9 cellular contexts compared by ENCODE assay signal in the genomic region with DNA sequence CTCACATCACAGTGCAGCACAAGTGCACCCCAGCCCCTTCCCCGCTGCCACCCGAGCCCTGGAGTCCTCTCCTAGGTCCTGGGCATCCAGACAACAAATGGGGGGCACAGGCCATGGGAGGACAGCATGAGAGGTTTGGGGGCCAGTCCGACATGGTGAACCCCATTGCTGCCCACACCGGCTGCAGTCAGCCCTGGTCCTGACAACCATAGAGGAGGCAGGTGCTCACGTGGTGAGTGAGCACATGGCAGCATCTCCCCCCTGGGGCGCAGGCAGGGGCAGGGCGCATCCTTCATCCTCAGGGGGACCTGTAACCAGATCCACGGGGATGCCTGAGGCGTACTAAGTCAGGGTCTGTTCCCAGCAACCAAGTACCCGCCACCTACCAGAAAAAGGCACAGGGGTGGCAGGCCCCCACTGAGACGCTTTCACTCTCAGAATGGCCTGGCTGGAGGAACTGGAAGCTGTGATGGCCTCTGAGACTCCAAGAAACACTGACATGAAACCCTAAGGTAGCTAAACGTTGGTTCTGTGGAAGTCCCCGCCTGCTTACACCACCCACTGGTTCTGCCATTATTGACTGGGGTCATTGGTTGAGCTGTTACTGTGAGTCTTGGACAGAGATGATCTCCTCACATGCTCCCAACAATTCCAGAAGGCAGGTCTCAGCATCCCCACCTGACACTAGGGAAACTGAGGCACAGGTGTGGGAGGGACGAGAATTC. TPM values are rescaled to one million over a fixed set of nuclear protein-coding genes. Genes with fewer than 3 reads are reported as not detected.
DNase-seq lines count a peak whose midpoint lies in the region; ATAC-seq and TF ChIP-seq lines count a peak whose summit lies in the region.
"Had no signal": no experiment of that assay in that cellular context is flagged by ENCODE, and none has a peak within 500 bp of the region (broad histone marks: within the 10 kb centered on the region; RNA-seq: fewer than 3 reads in every experiment).

No MANE protein-coding gene starts in this region.

- peaks cover 53% of the 10 kb centered on the region for H3K4me1 ChIP-seq in CD8-positive, alpha-beta T cell (ENCODE audit: insufficient read depth, low read length)
- peaks cover 14 to 27% of the 10 kb centered on the region in 2 donors for H3K4me1 ChIP-seq in adrenal gland (replicated peaks in 1 of 2)

- no peaks in the 10 kb centered on the region for H3K27me3 ChIP-seq in CD8-positive, alpha-beta T cell (ENCODE audit: insufficient read depth, low read length)
- H3K27me3 ChIP-seq in HL-60 (ENCODE audit: insufficient read depth, poor library complexity, severe bottlenecking) (peaks cover 6% of the 10 kb centered on the region), adrenal gland (no peaks in the 10 kb centered on the region)

- CTCF ChIA-PET in CD8-positive, alpha-beta T cell (lab: Charles Lee): interaction anchor here (0.8 to 2.4 kb wide), 11 partner anchors 8 to 192 kb away, joined by 3 to 11 read pairs (median 4); partner anchors contain the start of genes HAUS3, MXD4 and POLN

- H3K36me3 ChIP-seq in CD8-positive, alpha-beta T cell (ENCODE audit: insufficient read depth, low read length): no peaks in the 10 kb centered on the region
- no peaks in the 10 kb centered on the region for H3K36me3 ChIP-seq in adrenal gland (replicated peaks in 1 of 2)

- peak overlapping the region; percentile 38 for H3K4me3 ChIP-seq in CD8-positive, alpha-beta T cell (ENCODE audit: low read depth, low read length)
- H3K4me3 ChIP-seq in HL-60 (replicated peaks; ENCODE audit: insufficient read depth, low read length) (no peak overlapping the region), adrenal gland (no peak overlapping the region)

- H3K36me3 Mint-ChIP-seq in CD8-positive, alpha-beta T cell: no peaks in the 10 kb centered on the region
- H3K36me3 Mint-ChIP-seq in naive thymus-derived CD8-positive, alpha-beta T cell: no peaks in the 10 kb centered on the region
- no peaks in the 10 kb centered on the region for H3K36me3 Mint-ChIP-seq in progenitor cell of endocrine pancreas (ENCODE audit: insufficient read depth)

- H3K9me3 Mint-ChIP-seq in CD8-positive, alpha-beta T cell: no peaks in the 10 kb centered on the region
- no peaks in the 10 kb centered on the region for H3K9me3 Mint-ChIP-seq in naive thymus-derived CD8-positive, alpha-beta T cell
- H3K9me3 Mint-ChIP-seq in progenitor cell of endocrine pancreas (ENCODE audit: low read depth): no peaks in the 10 kb centered on the region

- H3K4me3 Mint-ChIP-seq in CD8-positive, alpha-beta T cell: peak overlapping the region; percentile 73
- peak overlapping the region; percentile 69 to 88 (median 82) for H3K4me3 Mint-ChIP-seq in naive thymus-derived CD8-positive, alpha-beta T cell
- H3K4me3 Mint-ChIP-seq in progenitor cell of endocrine pancreas (ENCODE audit: low read depth): no peak overlapping the region

- ATAC-seq in CD8-positive, alpha-beta T cell: no peak
- ATAC-seq in naive thymus-derived CD8-positive, alpha-beta T cell: no peak
- no peak for ATAC-seq in HG03280 (IDR thresholded peaks at IDR 0.05; ENCODE audit: unreplicated experiment)

- peaks cover 66% of the 10 kb centered on the region for H3K4me1 Mint-ChIP-seq in CD8-positive, alpha-beta T cell (ENCODE audit: low read depth)
- H3K4me1 Mint-ChIP-seq in naive thymus-derived CD8-positive, alpha-beta T cell: peaks cover 33 to 67% (median 63%) of the 10 kb centered on the region in 4 donors
- peaks cover 9% of the 10 kb centered on the region for H3K4me1 Mint-ChIP-seq in progenitor cell of endocrine pancreas (ENCODE audit: low read depth)

- TF ChIP-seq CTCF in CD8-positive, alpha-beta T cell (IDR thresholded peaks at IDR 0.05): no peak
- TF ChIP-seq CTCF in HL-60 (IDR thresholded peaks at IDR 0.05; ENCODE audit: insufficient read depth, low read length) (no peak), adrenal gland (IDR thresholded peaks at IDR 0.05) (no peak), progenitor cell of endocrine pancreas (IDR thresholded peaks at IDR 0.05; ENCODE audit: unreplicated experiment) (no peak)

- peaks cover 4% of the 10 kb centered on the region for H3K27me3 Mint-ChIP-seq in CD8-positive, alpha-beta T cell (ENCODE audit: low read depth)
- H3K27me3 Mint-ChIP-seq in naive thymus-derived CD8-positive, alpha-beta T cell: peaks cover 0 to 9% (median 5%) of the 10 kb centered on the region in 5 donors
- H3K27me3 Mint-ChIP-seq in progenitor cell of endocrine pancreas: peaks cover 75% of the 10 kb centered on the region

- peak in 1 of 7 experiments; percentile 17 for DNase-seq in CD8-positive, alpha-beta T cell
- no peak for DNase-seq in HL-60 (ENCODE audit: low read depth in 1 of 2, low spot score in 1 of 2)
- no peak for DNase-seq in adrenal gland
- DNase-seq in naive thymus-derived CD8-positive, alpha-beta T cell: peak in 1 of 10 donors; percentile 11
- DNase-seq in NCI-H82 treated with DMSO at 0.1 percent for 48 hours (lab: John Stamatoyannopoulos, UW; ENCODE audit: unreplicated experiment): no peak
- no peak for DNase-seq in germinal center (ENCODE audit: low spot score)
- no peak for DNase-seq in progenitor cell of endocrine pancreas (ENCODE audit: low spot score, unreplicated experiment)

- WGBS in adrenal gland, 4 donors: 80 to 86% (median 84%) methylated on average over 8 to 14 of the region's 14 CpGs

- POLR2A ChIA-PET in CD8-positive, alpha-beta T cell (lab: Charles Lee): interaction anchor here (0.5 to 3.4 kb wide), 13 partner anchors 10 to 550 kb away, joined by 3 to 20 read pairs (median 6); partner anchors contain the start of genes HAUS3, MXD4, POLN and RNF4
- POLR2A ChIA-PET in naive thymus-derived CD8-positive, alpha-beta T cell (lab: Charles Lee): interaction anchor here (0.6 to 3.0 kb wide), 13 partner anchors 9 to 171 kb away, joined by 3 to 20 read pairs (median 4); partner anchors contain the start of genes FAM193A, HAUS3, MXD4 and POLN

- H3K27ac ChIP-seq in CD8-positive, alpha-beta T cell (ENCODE audit: low read depth, low read length): peak overlapping the region; percentile 87
- peak overlapping the region; percentile 70 for H3K27ac ChIP-seq in HL-60 (replicated peaks)
- H3K27ac ChIP-seq in adrenal gland: peak overlapping the region in 4 of 5 donors; percentile 46 to 87 (median 76)

- H3K9me3 ChIP-seq in CD8-positive, alpha-beta T cell (ENCODE audit: low read length): no peaks in the 10 kb centered on the region
- no peaks in the 10 kb centered on the region for H3K9me3 ChIP-seq in adrenal gland (replicated peaks in 1 of 3)

- intact Hi-C loops in CD8-positive, alpha-beta T cell (cut with DNase I, micrococcal nuclease): loop anchor here (1.0 to 2.0 kb wide), 5 partner anchors 29 to 403 kb away; partner anchors contain the start of gene NELFA (in 1 of the 2)
- intact Hi-C loops in adrenal gland (cut with DNase I): no loop called here

- H3K27ac Mint-ChIP-seq in CD8-positive, alpha-beta T cell: peak overlapping the region; percentile 97
- peak overlapping the region; percentile 91 to 99 (median 96) for H3K27ac Mint-ChIP-seq in naive thymus-derived CD8-positive, alpha-beta T cell
- no peak overlapping the region for H3K27ac Mint-ChIP-seq in progenitor cell of endocrine pancreas

- TF ChIP-seq POLR2A in adrenal gland (IDR thresholded peaks at IDR 0.05): no peak

RNA-seq across cellular contexts. Expression of gene ZFYVE28, which starts 6.5 kb away (rescaled TPM):
- total RNA-seq in CD8-positive, alpha-beta T cell: 10 to 100 TPM; 16.5 to 20.2 TPM
- total RNA-seq in adrenal gland (10 to 100 TPM; 13.9 to 23.5 (median 16.0) TPM), progenitor cell of endocrine pancreas (1.6 and 3.3 TPM in 2 replicates)
- 10 to 100 TPM in 2 of 3 donors, 1 to 10 TPM in 1; 4.3 to 24.6 (median 20.0) TPM for polyA plus RNA-seq in adrenal gland
- total RNA-seq in naive thymus-derived CD8-positive, alpha-beta T cell: 10 to 100 TPM; 11.8 to 12.3 TPM
- 1 to 10 TPM; 5.0 to 8.5 (median 6.4) TPM for polyA plus RNA-seq in naive thymus-derived CD8-positive, alpha-beta T cell

RNA-seq across cellular contexts. Expression of gene CFAP99, which starts 6.8 kb away (rescaled TPM):
- under 1 TPM; 0.22 to 0.36 TPM for total RNA-seq in CD8-positive, alpha-beta T cell
- total RNA-seq in adrenal gland (1 to 10 TPM in 7 of 8 donors, under 1 TPM in 1; 0.18 to 5.0 (median 3.0) TPM), progenitor cell of endocrine pancreas (not detected in 2 replicates)
- 1 to 10 TPM; 2.1 to 3.8 (median 3.3) TPM for polyA plus RNA-seq in adrenal gland
- total RNA-seq in naive thymus-derived CD8-positive, alpha-beta T cell: not detected
- polyA plus RNA-seq in naive thymus-derived CD8-positive, alpha-beta T cell: under 1 TPM in 1 of 3 donors, not detected in 2; 0.05 TPM
- total RNA-seq: bronchial epithelial cell had no signal

RNA-seq across cellular contexts. Expression of gene RNF4, which starts 57.0 kb away (rescaled TPM):
- 100 to 1,000 TPM; 130 to 134 TPM for total RNA-seq in CD8-positive, alpha-beta T cell
- total RNA-seq in adrenal gland (10 to 100 TPM; 40.7 to 78.6 (median 49.9) TPM), progenitor cell of endocrine pancreas (44.2 and 49.5 TPM in 2 replicates)
- polyA plus RNA-seq in adrenal gland: 10 to 100 TPM; 14.5 to 84.1 (median 18.7) TPM
- 100 to 1,000 TPM in 1 of 2 experiments, 10 to 100 TPM in 1; 94.2 to 100 TPM for total RNA-seq in naive thymus-derived CD8-positive, alpha-beta T cell
- 10 to 100 TPM; 59.8 to 88.3 (median 73.3) TPM for polyA plus RNA-seq in naive thymus-derived CD8-positive, alpha-beta T cell

Comparison
In these comparisons a context has a peak if more than half of its experiments do, and no peak if none do; other contexts are left out.
1. intact Hi-C loops: an anchor here in CD8-positive, alpha-beta T cell (1.0 to 2.0 kb wide); none called in adrenal gland.